In genomic region chr17:39568710-39569109, GRCh38 we compare ENCODE assay signal across 25 cellular contexts. TPM values are rescaled to one million over a fixed set of nuclear protein-coding genes. Genes with fewer than 3 reads are reported as not detected.
"Had no signal": no experiment of that assay in that cellular context is flagged by ENCODE, and none has a peak within 500 bp of the region (broad histone marks: within the 10 kb centered on the region; RNA-seq: fewer than 3 reads in every experiment).

No MANE protein-coding gene starts in this region.

- H3K4me3 ChIP-seq: coronary artery, heart left ventricle, lung, right atrium auricular region, sigmoid colon, skin epidermis, stomach, thyroid gland, vagina had no signal

- H3K27ac Mint-ChIP-seq: natural killer cell treated with Interleukin-12 subunit alpha and Interleukin-12 subunit beta and Interleukin-15 and Interleukin-18, amount 100 ng/mL, for 72 hours; stimulated activated naive B cell treated with anti-CD40 and anti-IgM and Interleukin-4, amounts not matched to agents 10 μg/mL and 1 μg/mL and 100 μg/mL, for 72 hours had no signal

- H3K27me3 Mint-ChIP-seq: natural killer cell treated with Interleukin-12 subunit alpha and Interleukin-12 subunit beta and Interleukin-15 and Interleukin-18, amount 100 ng/mL, for 72 hours; type B pancreatic cell had no signal

- H3K27me3 ChIP-seq: heart left ventricle, right atrium auricular region, sigmoid colon, stomach, thyroid gland, vagina had no signal

- DNase-seq: effector memory CD4-positive, alpha-beta T cell; heart left ventricle; left colon; left ventricle myocardium superior; mesenchymal stem cell; midbrain; sigmoid colon; stimulated activated CD4-positive, alpha-beta T cell treated with anti-CD3 and anti-CD28 coated beads, Interleukin-2, amount 100 ng/mL, for 24 hours; stimulated activated CD4-positive, alpha-beta T cell treated with anti-CD3 and anti-CD28 coated beads, Interleukin-4, amount 100 ng/mL, for 4 hours; stimulated activated naive B cell treated with anti-CD40 and anti-IgM and Interleukin-4, amounts not matched to agents 10 μg/mL and 1 μg/mL and 100 μg/mL, for 72 hours; stomach; substantia nigra; thyroid gland had no signal

- ATAC-seq: esophagus mucosa; heart left ventricle; left colon; left ventricle myocardium superior; natural killer cell treated with Interleukin-12 subunit alpha and Interleukin-12 subunit beta and Interleukin-15 and Interleukin-18, amount 100 ng/mL, for 72 hours; stimulated activated naive B cell treated with anti-CD40 and anti-IgM and Interleukin-4, amounts not matched to agents 10 μg/mL and 1 μg/mL and 100 μg/mL, for 72 hours had no signal

- H3K27ac ChIP-seq: coronary artery, heart left ventricle, right atrium auricular region, sigmoid colon, skin epidermis, stomach, thyroid gland, vagina had no signal

- H3K9me3 ChIP-seq: sigmoid colon, thyroid gland, vagina had no signal

- H3K4me3 Mint-ChIP-seq: natural killer cell treated with Interleukin-12 subunit alpha and Interleukin-12 subunit beta and Interleukin-15 and Interleukin-18, amount 100 ng/mL, for 72 hours; stimulated activated naive B cell treated with anti-CD40 and anti-IgM and Interleukin-4, amounts not matched to agents 10 μg/mL and 1 μg/mL and 100 μg/mL, for 72 hours; type B pancreatic cell had no signal

RNA-seq across cellular contexts. Expression of gene NEUROD2, which starts 39.0 kb away (rescaled TPM):
- total RNA-seq: esophagus mucosa; fibroblast of lung; glomerular endothelial cell; heart left ventricle; kidney epithelial cell; left ventricle myocardium superior; lung; natural killer cell treated with Interleukin-12 subunit alpha and Interleukin-12 subunit beta and Interleukin-15 and Interleukin-18, amount 100 ng/mL, for 72 hours; osteoblast; right atrium auricular region; stomach; thyroid gland; vagina had no signal

RNA-seq across cellular contexts. Expression of gene PPP1R1B, which starts 58.0 kb away (rescaled TPM):
- total RNA-seq: glomerular endothelial cell; kidney epithelial cell; natural killer cell treated with Interleukin-12 subunit alpha and Interleukin-12 subunit beta and Interleukin-15 and Interleukin-18, amount 100 ng/mL, for 72 hours; osteoblast had no signal
